8 cellular contexts compared by ENCODE assay signal in the genomic region with DNA sequence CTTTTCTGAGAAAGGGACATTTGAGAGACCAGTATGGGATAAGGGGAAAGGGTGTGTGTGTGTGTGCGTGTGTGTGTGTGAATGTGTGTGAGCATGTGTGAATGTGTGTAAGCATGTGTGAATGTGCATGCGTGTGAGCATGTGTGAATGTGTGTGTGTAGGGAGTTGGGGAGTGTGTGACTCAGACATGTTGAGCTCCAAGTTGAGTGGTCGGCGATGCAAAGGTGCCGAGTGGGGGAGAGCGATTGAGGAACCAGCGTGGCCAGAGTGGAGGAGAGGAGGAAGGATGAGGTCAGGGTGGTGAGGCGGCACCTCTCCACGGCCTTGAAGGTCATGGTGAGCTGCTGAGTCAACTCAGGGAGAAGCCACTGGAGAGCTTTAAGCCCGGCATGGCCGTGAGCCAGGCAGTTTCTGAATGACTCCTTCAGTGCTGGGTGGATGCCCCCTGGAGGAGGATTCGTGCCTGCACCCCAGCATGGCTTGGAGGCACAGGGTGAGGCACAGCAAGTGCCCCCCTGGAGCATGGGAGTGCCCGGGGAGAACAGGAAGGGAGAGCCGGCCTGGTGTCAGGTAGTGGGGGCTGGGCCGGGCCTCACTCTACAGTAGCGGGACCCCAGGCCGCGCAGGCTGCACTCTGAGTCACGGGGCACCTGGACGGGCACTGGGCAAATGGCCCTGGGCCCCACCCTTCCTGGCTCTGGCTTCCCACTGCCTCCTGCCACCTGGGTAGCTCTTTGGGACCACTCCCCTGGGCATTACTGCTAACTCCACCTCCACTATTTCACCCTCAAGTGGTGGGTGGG. TPM values are rescaled to one million over a fixed set of nuclear protein-coding genes. Genes with fewer than 3 reads are reported as not detected.
A peak's percentile ranks its signal among the peaks of the same experiment; 100 is the strongest.
DNase-seq lines count a peak whose midpoint lies in the region; ATAC-seq and TF ChIP-seq lines count a peak whose summit lies in the region.

No MANE protein-coding gene starts in this region.

- peaks cover 8% of the 10 kb centered on the region for H3K36me3 Mint-ChIP-seq in activated T-helper 1 cell treated with anti-CD3 and anti-CD28 coated beads, Interleukin-12 subunit alpha, Interleukin-12 subunit beta, Interleukin-2, Interleukin-4 antibody, amounts not matched to agents 30 ng/mL and 10 ng/mL and 1 ng/mL, durations not matched to agents 14 hours and 24 hours and 36 hours (ENCODE audit: low read depth)

- peak; percentile 87 for TF ChIP-seq CTCF in retinal pigment epithelial cell (conservative IDR thresholded peaks at IDR 0.05; ENCODE audit: low read depth, low read length)

- peaks cover 16% of the 10 kb centered on the region for H3K4me1 Mint-ChIP-seq in activated T-helper 1 cell treated with anti-CD3 and anti-CD28 coated beads, Interleukin-12 subunit alpha, Interleukin-12 subunit beta, Interleukin-2, Interleukin-4 antibody, amounts not matched to agents 30 ng/mL and 10 ng/mL and 1 ng/mL, durations not matched to agents 14 hours and 24 hours and 36 hours (ENCODE audit: low read depth)

- ATAC-seq in HG03354 (IDR thresholded peaks at IDR 0.05; ENCODE audit: poor library complexity, severe bottlenecking, unreplicated experiment) = peak; percentile 51
- ATAC-seq in GM21528 (IDR thresholded peaks at IDR 0.05; ENCODE audit: low FRiP score, unreplicated experiment) = no peak

- H3K9me3 Mint-ChIP-seq in activated T-helper 1 cell treated with anti-CD3 and anti-CD28 coated beads, Interleukin-12 subunit alpha, Interleukin-12 subunit beta, Interleukin-2, Interleukin-4 antibody, amounts not matched to agents 30 ng/mL and 10 ng/mL and 1 ng/mL, durations not matched to agents 14 hours and 24 hours and 36 hours = no peaks in the 10 kb centered on the region

- intact Hi-C loops in activated T-helper 1 cell treated with anti-CD3 and anti-CD28 coated beads, Interleukin-12 subunit alpha, Interleukin-12 subunit beta, Interleukin-2, Interleukin-4 antibody, amounts not matched to agents 30 ng/mL and 10 ng/mL and 1 ng/mL, durations not matched to agents 14 hours and 24 hours and 36 hours (cut with micrococcal nuclease) = loop anchor here (1.0 kb wide), 2 partner anchors 9 to 13 kb away; partner anchors contain the start of genes CCDC88B and PRDX5

- no peak overlapping the region for H3K4me3 ChIP-seq in retinal pigment epithelial cell (ENCODE audit: low read length)

- peak overlapping the region; percentile 85 for H3K27ac Mint-ChIP-seq in activated T-helper 1 cell treated with anti-CD3 and anti-CD28 coated beads, Interleukin-12 subunit alpha, Interleukin-12 subunit beta, Interleukin-2, Interleukin-4 antibody, amounts not matched to agents 30 ng/mL and 10 ng/mL and 1 ng/mL, durations not matched to agents 14 hours and 24 hours and 36 hours

- H3K4me3 Mint-ChIP-seq in activated T-helper 1 cell treated with anti-CD3 and anti-CD28 coated beads, Interleukin-12 subunit alpha, Interleukin-12 subunit beta, Interleukin-2, Interleukin-4 antibody, amounts not matched to agents 30 ng/mL and 10 ng/mL and 1 ng/mL, durations not matched to agents 14 hours and 24 hours and 36 hours = peak overlapping the region; percentile 4

- DNase-seq in NCI-H524 (lab: John Stamatoyannopoulos, UW) (peak; percentile 57 to 67), NCI-H524 treated with DMSO at 0.1 percent for 48 hours (lab: John Stamatoyannopoulos, UW) (no peak), RPMI8226 (peak; percentile 99), glomerular visceral epithelial cell (ENCODE audit: extremely low spot score) (peak; percentile 95), retinal pigment epithelial cell (ENCODE audit: low read depth) (peak; percentile 71)
- peak; percentile 66 for DNase-seq in activated T-helper 1 cell treated with anti-CD3 and anti-CD28 coated beads, Interleukin-12 subunit alpha, Interleukin-12 subunit beta, Interleukin-2, Interleukin-4 antibody, amounts not matched to agents 30 ng/mL and 10 ng/mL and 1 ng/mL, durations not matched to agents 14 hours and 24 hours and 36 hours (ENCODE audit: low spot score)

- H3K27me3 Mint-ChIP-seq in activated T-helper 1 cell treated with anti-CD3 and anti-CD28 coated beads, Interleukin-12 subunit alpha, Interleukin-12 subunit beta, Interleukin-2, Interleukin-4 antibody, amounts not matched to agents 30 ng/mL and 10 ng/mL and 1 ng/mL, durations not matched to agents 14 hours and 24 hours and 36 hours (ENCODE audit: insufficient read depth) = no peaks in the 10 kb centered on the region

RNA-seq across cellular contexts. Expression of gene CCDC88B, which starts 8.2 kb away (rescaled TPM):
- 133 and 137 TPM in 2 replicates for total RNA-seq in activated T-helper 1 cell treated with anti-CD3 and anti-CD28 coated beads, Interleukin-12 subunit alpha, Interleukin-12 subunit beta, Interleukin-2, Interleukin-4 antibody, amounts not matched to agents 30 ng/mL and 10 ng/mL and 1 ng/mL, durations not matched to agents 14 hours and 24 hours and 36 hours

RNA-seq across cellular contexts. Expression of gene PRDX5, which starts 13.8 kb away (rescaled TPM):
- total RNA-seq in activated T-helper 1 cell treated with anti-CD3 and anti-CD28 coated beads, Interleukin-12 subunit alpha, Interleukin-12 subunit beta, Interleukin-2, Interleukin-4 antibody, amounts not matched to agents 30 ng/mL and 10 ng/mL and 1 ng/mL, durations not matched to agents 14 hours and 24 hours and 36 hours = 89.0 and 100 TPM in 2 replicates

RNA-seq across cellular contexts. Expression of gene TRMT112, which starts 14.4 kb away (rescaled TPM):
- total RNA-seq in activated T-helper 1 cell treated with anti-CD3 and anti-CD28 coated beads, Interleukin-12 subunit alpha, Interleukin-12 subunit beta, Interleukin-2, Interleukin-4 antibody, amounts not matched to agents 30 ng/mL and 10 ng/mL and 1 ng/mL, durations not matched to agents 14 hours and 24 hours and 36 hours = 307 and 312 TPM in 2 replicates

RNA-seq across cellular contexts. Expression of gene ESRRA, which starts 26.4 kb away (rescaled TPM):
- total RNA-seq in activated T-helper 1 cell treated with anti-CD3 and anti-CD28 coated beads, Interleukin-12 subunit alpha, Interleukin-12 subunit beta, Interleukin-2, Interleukin-4 antibody, amounts not matched to agents 30 ng/mL and 10 ng/mL and 1 ng/mL, durations not matched to agents 14 hours and 24 hours and 36 hours = 64.4 and 67.3 TPM in 2 replicates

RNA-seq across cellular contexts. Expression of gene RPS6KA4, which starts 27.2 kb away (rescaled TPM):
- 38.3 and 46.0 TPM in 2 replicates for total RNA-seq in activated T-helper 1 cell treated with anti-CD3 and anti-CD28 coated beads, Interleukin-12 subunit alpha, Interleukin-12 subunit beta, Interleukin-2, Interleukin-4 antibody, amounts not matched to agents 30 ng/mL and 10 ng/mL and 1 ng/mL, durations not matched to agents 14 hours and 24 hours and 36 hours
